In the genomic region with DNA sequence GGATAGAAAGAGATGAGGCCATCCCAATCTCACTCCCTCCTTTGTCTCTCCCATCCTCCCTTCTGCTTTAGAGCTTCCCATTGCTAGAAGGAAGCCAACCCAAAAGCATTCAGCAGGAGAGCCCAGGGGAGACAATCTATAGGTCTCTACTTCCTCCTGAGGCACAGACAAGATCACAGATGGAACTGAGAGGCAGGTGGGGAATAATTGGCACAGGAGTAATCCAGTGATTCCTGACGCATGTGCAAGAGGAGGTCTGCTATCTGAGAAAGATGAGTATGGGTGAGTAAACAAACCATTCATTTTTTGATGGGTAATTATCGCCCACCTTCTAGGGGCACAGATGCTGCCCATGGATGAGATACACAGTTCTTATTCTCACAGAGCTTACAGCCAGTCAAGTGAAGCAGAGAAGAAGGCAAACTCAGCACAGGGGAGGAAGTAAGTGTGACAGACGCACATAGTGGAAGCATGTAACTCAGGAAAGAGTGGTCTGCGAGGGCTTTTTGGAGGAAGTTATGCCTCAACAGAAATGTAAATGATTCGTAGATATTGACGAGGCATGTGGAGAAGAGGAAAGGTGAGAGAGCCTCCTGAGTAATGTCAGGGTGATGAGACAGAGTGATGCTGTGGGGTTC, we compare ENCODE assay signal across 19 cellular contexts.
DNase-seq lines count a peak whose midpoint lies in the region; ATAC-seq and TF ChIP-seq lines count a peak whose summit lies in the region.
"Had no signal": no experiment of that assay in that cellular context is flagged by ENCODE, and none has a peak within 500 bp of the region (broad histone marks: within the 10 kb centered on the region; RNA-seq: fewer than 3 reads in every experiment).

No MANE protein-coding gene starts in this region.

- DNase-seq in activated B cell treated with CpG ODN at 0.5 μM for 24 hours (no peak), mesothelial cell of epicardium (ENCODE audit: low spot score in 2 of 2, unreplicated experiment in 2 of 2) (no peak), SW 1271 (lab: John Stamatoyannopoulos, UW) (no peak), Calu3 (no peak)
- no peak for DNase-seq in activated naive CD4-positive, alpha-beta T cell treated with anti-CD3 and anti-CD28 coated beads, Interleukin-2, amount 10 ng/mL, durations not matched to agents 7 days and 5 days
- DNase-seq: activated CD4-positive, alpha-beta memory T cell treated with anti-CD3 and anti-CD28 coated beads for 36 hours; immature natural killer cell; NCI-H2107; OCI-M1; stimulated activated CD4-positive, alpha-beta T cell treated with anti-CD3 and anti-CD28 coated beads, Interleukin-2, amount 100 ng/mL, for 24 hours had no signal

- POLR2A ChIA-PET in activated B cell treated with CpG ODN at 0.5 μM for 24 hours (lab: Charles Lee): no interaction called here

- BruUV-seq in Calu3 (replicated peaks; lab: Mats Ljungman, UMichigan): no TSS peak

- no peaks in the 10 kb centered on the region for H3K36me3 ChIP-seq in BLaER1
- H3K36me3 ChIP-seq: HAP-1, neutrophil had no signal

- H3K4me3 ChIP-seq in BLaER1: no peak overlapping the region
- H3K4me3 ChIP-seq: HAP-1, SK-N-MC, tibial nerve had no signal

- H3K9me3 Mint-ChIP-seq in activated B cell treated with CpG ODN at 0.5 μM for 24 hours (peaks cover 7% of the 10 kb centered on the region), mesothelial cell of epicardium (peaks cover 17% of the 10 kb centered on the region), Calu3 (ENCODE audit: low read depth, unreplicated experiment) (no peaks in the 10 kb centered on the region)
- no peaks in the 10 kb centered on the region for H3K9me3 Mint-ChIP-seq in activated naive CD4-positive, alpha-beta T cell treated with anti-CD3 and anti-CD28 coated beads, Interleukin-2, amount 10 ng/mL, durations not matched to agents 7 days and 5 days

- CTCF ChIA-PET in activated B cell treated with CpG ODN at 0.5 μM for 24 hours (lab: Charles Lee) (no interaction called here), Calu3 (lab: Charles Lee) (no interaction called here)
- CTCF ChIA-PET in activated naive CD4-positive, alpha-beta T cell treated with anti-CD3 and anti-CD28 coated beads, Interleukin-2, amount 10 ng/mL, durations not matched to agents 7 days and 5 days (lab: Charles Lee): no interaction called here

- H3K27me3 ChIP-seq in BLaER1: no peaks in the 10 kb centered on the region
- H3K27me3 ChIP-seq: neutrophil, tibial nerve had no signal

- peak overlapping the region; percentile 28 for H3K27ac ChIP-seq in BLaER1
- H3K27ac ChIP-seq: epithelial cell of prostate, neutrophil, SK-N-MC, tibial nerve had no signal

- H3K36me3 Mint-ChIP-seq in activated B cell treated with CpG ODN at 0.5 μM for 24 hours (ENCODE audit: low read depth) (no peaks in the 10 kb centered on the region), mesothelial cell of epicardium (peaks cover 14% of the 10 kb centered on the region), Calu3 (ENCODE audit: insufficient read depth, unreplicated experiment) (no peaks in the 10 kb centered on the region)
- H3K36me3 Mint-ChIP-seq in activated naive CD4-positive, alpha-beta T cell treated with anti-CD3 and anti-CD28 coated beads, Interleukin-2, amount 10 ng/mL, durations not matched to agents 7 days and 5 days: no peaks in the 10 kb centered on the region

- H3K27me3 Mint-ChIP-seq in activated B cell treated with CpG ODN at 0.5 μM for 24 hours: no peaks in the 10 kb centered on the region
- peaks cover 4% of the 10 kb centered on the region for H3K27me3 Mint-ChIP-seq in activated naive CD4-positive, alpha-beta T cell treated with anti-CD3 and anti-CD28 coated beads, Interleukin-2, amount 10 ng/mL, durations not matched to agents 7 days and 5 days
- no peaks in the 10 kb centered on the region for H3K27me3 Mint-ChIP-seq in mesothelial cell of epicardium (ENCODE audit: low read depth)
- H3K27me3 Mint-ChIP-seq in Calu3 (ENCODE audit: unreplicated experiment): no peaks in the 10 kb centered on the region
- H3K27me3 Mint-ChIP-seq: activated CD4-positive, alpha-beta memory T cell treated with anti-CD3 and anti-CD28 coated beads for 36 hours had no signal

- H3K4me3 Mint-ChIP-seq in activated B cell treated with CpG ODN at 0.5 μM for 24 hours: peak overlapping the region; percentile 2
- H3K4me3 Mint-ChIP-seq in activated naive CD4-positive, alpha-beta T cell treated with anti-CD3 and anti-CD28 coated beads, Interleukin-2, amount 10 ng/mL, durations not matched to agents 7 days and 5 days: no peak overlapping the region
- H3K4me3 Mint-ChIP-seq in mesothelial cell of epicardium: no peak overlapping the region
- no peak overlapping the region for H3K4me3 Mint-ChIP-seq in Calu3 (ENCODE audit: low read depth, unreplicated experiment)
- H3K4me3 Mint-ChIP-seq: activated CD4-positive, alpha-beta memory T cell treated with anti-CD3 and anti-CD28 coated beads for 36 hours; immature natural killer cell had no signal

- intact Hi-C loops in activated B cell treated with CpG ODN at 0.5 μM for 24 hours (cut with micrococcal nuclease): no loop called here
- intact Hi-C loops in Calu3 (cut with micrococcal nuclease; ENCODE audit: unreplicated experiment): no loop called here

- no peak overlapping the region for H3K9ac ChIP-seq in BLaER1

- TF ChIP-seq CTCF in activated B cell treated with CpG ODN at 0.5 μM for 24 hours (IDR thresholded peaks at IDR 0.05) (no peak), mesothelial cell of epicardium (IDR thresholded peaks at IDR 0.05; ENCODE audit: unreplicated experiment) (no peak), Calu3 (IDR thresholded peaks at IDR 0.05; ENCODE audit: unreplicated experiment) (no peak)

- H3K4me2 ChIP-seq in BLaER1: peak overlapping the region; percentile 65

- H3K27ac Mint-ChIP-seq in activated B cell treated with CpG ODN at 0.5 μM for 24 hours (peak overlapping the region; percentile 27), mesothelial cell of epicardium (no peak overlapping the region), Calu3 (ENCODE audit: unreplicated experiment) (no peak overlapping the region)
- H3K27ac Mint-ChIP-seq in activated naive CD4-positive, alpha-beta T cell treated with anti-CD3 and anti-CD28 coated beads, Interleukin-2, amount 10 ng/mL, durations not matched to agents 7 days and 5 days: no peak overlapping the region
- H3K27ac Mint-ChIP-seq: activated CD4-positive, alpha-beta memory T cell treated with anti-CD3 and anti-CD28 coated beads for 36 hours; immature natural killer cell had no signal

- peaks cover 24% of the 10 kb centered on the region for H3K4me1 ChIP-seq in BLaER1
- H3K4me1 ChIP-seq: HAP-1, tibial nerve had no signal

- ATAC-seq in GM19452 (IDR thresholded peaks at IDR 0.05; ENCODE audit: unreplicated experiment) (peak; percentile 53), HG03571 (IDR thresholded peaks at IDR 0.05; ENCODE audit: unreplicated experiment) (peak; percentile 49), activated B cell treated with CpG ODN at 0.5 μM for 24 hours (ENCODE audit: low read depth) (peak; percentile 85)
- ATAC-seq: sciatic nerve had no signal

- H3K4me1 Mint-ChIP-seq in activated B cell treated with CpG ODN at 0.5 μM for 24 hours (peaks cover 35% of the 10 kb centered on the region), mesothelial cell of epicardium (peaks cover 13% of the 10 kb centered on the region), Calu3 (ENCODE audit: low read depth, unreplicated experiment) (no peaks in the 10 kb centered on the region)
- no peaks in the 10 kb centered on the region for H3K4me1 Mint-ChIP-seq in activated naive CD4-positive, alpha-beta T cell treated with anti-CD3 and anti-CD28 coated beads, Interleukin-2, amount 10 ng/mL, durations not matched to agents 7 days and 5 days
- H3K4me1 Mint-ChIP-seq: immature natural killer cell had no signal

- H4K20me1 ChIP-seq in BLaER1: no peaks in the 10 kb centered on the region

- H3K9me3 ChIP-seq in BLaER1: peaks cover 7% of the 10 kb centered on the region; the same call in 1 of the 2 replicates
- H3K9me3 ChIP-seq: HAP-1, neutrophil had no signal
